20 cellular contexts compared by ENCODE assay signal in genomic region chr11:133047036-133047800, GRCh38.
A peak's percentile ranks its signal among the peaks of the same experiment; 100 is the strongest.
DNase-seq lines count a peak whose midpoint lies in the region; ATAC-seq and TF ChIP-seq lines count a peak whose summit lies in the region.
"Had no signal": no experiment of that assay in that cellular context is flagged by ENCODE, and none has a peak within 500 bp of the region (broad histone marks: within the 10 kb centered on the region; RNA-seq: fewer than 3 reads in every experiment).

No MANE protein-coding gene starts in this region.

- no peaks in the 10 kb centered on the region for H3K9me3 Mint-ChIP-seq in progenitor cell of endocrine pancreas (ENCODE audit: low read depth)
- no peaks in the 10 kb centered on the region for H3K9me3 Mint-ChIP-seq in GM23338
- H3K9me3 Mint-ChIP-seq: CD4-positive, alpha-beta T cell had no signal

- no peak for ATAC-seq in GM23338

- H3K9me2 ChIP-seq in GM23338 (ENCODE audit: insufficient read depth), result no peaks in the 10 kb centered on the region

- H3K27ac ChIP-seq in SK-N-MC (0 out of 2 replicates have a peak overlapping the region, but pooled peaks have one; percentile 31), GM23338 (ENCODE audit: low read depth) (no peak overlapping the region)
- H3K27ac ChIP-seq: SJCRH30 had no signal

- H3F3A ChIP-seq in GM23338 (replicated peaks; ENCODE audit: low read depth), result no peaks in the 10 kb centered on the region

- H3K4me1 Mint-ChIP-seq in progenitor cell of endocrine pancreas (ENCODE audit: low read depth), result peaks cover 2% of the 10 kb centered on the region
- peaks cover 36% of the 10 kb centered on the region for H3K4me1 Mint-ChIP-seq in GM23338

- no peak overlapping the region for H3K9ac ChIP-seq in SK-N-MC (ENCODE audit: insufficient read length)

- H3K36me3 Mint-ChIP-seq in progenitor cell of endocrine pancreas (ENCODE audit: insufficient read depth) (no peaks in the 10 kb centered on the region), GM23338 (ENCODE audit: low read depth) (no peaks in the 10 kb centered on the region)

- H3K27me3 ChIP-seq in GM23338 (ENCODE audit: insufficient read depth), result no peaks in the 10 kb centered on the region
- H3K27me3 ChIP-seq: SJCRH30 had no signal

- H3K27ac Mint-ChIP-seq in progenitor cell of endocrine pancreas (no peak overlapping the region), GM23338 (no peak overlapping the region)
- H3K27ac Mint-ChIP-seq: CD4-positive, alpha-beta T cell had no signal

- H3K4me3 ChIP-seq in AG10803 (ENCODE audit: low read length), result no peak overlapping the region
- no peak overlapping the region for H3K4me3 ChIP-seq in SK-N-MC
- no peak overlapping the region for H3K4me3 ChIP-seq in GM23338
- H3K4me3 ChIP-seq: SJCRH30 had no signal

- H3K4me1 ChIP-seq in GM23338 (ENCODE audit: insufficient read depth), result peaks cover 32% of the 10 kb centered on the region
- H3K4me1 ChIP-seq: SJCRH30 had no signal

- H3K36me3 ChIP-seq in SK-N-MC (ENCODE audit: insufficient read depth, low read length) (no peaks in the 10 kb centered on the region), GM23338 (ENCODE audit: insufficient read depth) (no peaks in the 10 kb centered on the region)
- H3K36me3 ChIP-seq: SJCRH30 had no signal

- H4K20me1 ChIP-seq in GM23338 (replicated peaks; ENCODE audit: insufficient read depth), result no peaks in the 10 kb centered on the region

- H3K9me3 ChIP-seq in SK-N-MC (ENCODE audit: low read depth, low read length), result no peaks in the 10 kb centered on the region
- H3K9me3 ChIP-seq: SJCRH30 had no signal

- no peak overlapping the region for H2AFZ ChIP-seq in GM23338

- TF ChIP-seq CTCF in AG10803 (conservative IDR thresholded peaks at IDR 0.05; ENCODE audit: low read length) (no peak), progenitor cell of endocrine pancreas (IDR thresholded peaks at IDR 0.05; ENCODE audit: unreplicated experiment) (no peak), GM23338 (conservative IDR thresholded peaks at IDR 0.05; ENCODE audit: low read depth in 2 of 2) (no peak)

- no peak overlapping the region for H3K4me2 ChIP-seq in GM23338

- H3K4me3 Mint-ChIP-seq in progenitor cell of endocrine pancreas (ENCODE audit: low read depth) (no peak overlapping the region), GM23338 (no peak overlapping the region)
- H3K4me3 Mint-ChIP-seq: CD4-positive, alpha-beta T cell had no signal

- H3K79me2 ChIP-seq in GM23338 (replicated peaks; ENCODE audit: insufficient read depth), result no peaks in the 10 kb centered on the region

- H3K27me3 Mint-ChIP-seq in progenitor cell of endocrine pancreas, result peaks cover 62% of the 10 kb centered on the region
- H3K27me3 Mint-ChIP-seq in GM23338 (ENCODE audit: insufficient read depth, low read depth, poor library complexity), result no peaks in the 10 kb centered on the region
- H3K27me3 Mint-ChIP-seq: CD4-positive, alpha-beta T cell had no signal

- DNase-seq in AG10803 (ENCODE audit: low read depth), result peak; percentile 32
- no peak for DNase-seq in SK-N-MC (ENCODE audit: low read depth, low spot score)
- peak; percentile 35 for DNase-seq in medulla oblongata (ENCODE audit: extremely low spot score)
- peak; percentile 40 for DNase-seq in retina
- DNase-seq in NCI-H748 (lab: John Stamatoyannopoulos, UW; ENCODE audit: unreplicated experiment), result no peak
- DNase-seq in progenitor cell of endocrine pancreas (ENCODE audit: low spot score, unreplicated experiment), result no peak
- no peak for DNase-seq in CD1c-positive myeloid dendritic cell (ENCODE audit: extremely low spot score)
- no peak for DNase-seq in GM23338 (ENCODE audit: low spot score)
- DNase-seq: CD4-positive, alpha-beta T cell; COR-L47; DMS79 treated with DMSO at 0.1 percent for 48 hours; Karpas-422; MV-4-11; NCI-H1105 treated with DMSO at 0.1 percent for 48 hours; NCI-H2081; NCI-H2171 treated with DMSO at 0.1 percent for 48 hours; NCI-H446; NCI-H526; OCI-M1; SJCRH30 had no signal

TF ChIP-seq in GM23338, 12 proteins besides CTCF, POLR2A, EP300 and RAD21:
- no peak for TF ChIP-seq EZH2 (IDR thresholded peaks at IDR 0.05; ENCODE audit: low read depth, unreplicated experiment)
- no peak for TF ChIP-seq ZNF331 (CRISPR knock-in tag; IDR thresholded peaks at IDR 0.05; ENCODE audit: low read depth)
- TF ChIP-seq ETS1 (IDR thresholded peaks at IDR 0.05), result no peak
- no peak for TF ChIP-seq STAT1 (IDR thresholded peaks at IDR 0.05; ENCODE audit: unreplicated experiment)

Comparison
In these comparisons a context has a peak if more than half of its experiments do, and no peak if none do; other contexts are left out.
1. DNase-seq: peak in AG10803 (single experiment), medulla oblongata (single experiment) and retina (single experiment); none in SK-N-MC (single experiment), NCI-H748 (single experiment), progenitor cell of endocrine pancreas (single experiment), CD1c-positive myeloid dendritic cell (single experiment) and GM23338 (single experiment).